Comparison of ENCODE assay signal across 10 cellular contexts in genomic region chr5:170268884-170269283, GRCh38. TPM values are rescaled to one million over a fixed set of nuclear protein-coding genes. Genes with fewer than 3 reads are reported as not detected.
A peak's percentile ranks its signal among the peaks of the same experiment; 100 is the strongest.
DNase-seq lines count a peak whose midpoint lies in the region; ATAC-seq, FAIRE-seq and TF ChIP-seq lines count a peak whose summit lies in the region.
"Had no signal": no experiment of that assay in that cellular context is flagged by ENCODE, and none has a peak within 500 bp of the region (broad histone marks: within the 10 kb centered on the region; RNA-seq: fewer than 3 reads in every experiment).

No MANE protein-coding gene starts in this region.

- H3K23ac ChIP-seq in H9 (ENCODE audit: insufficient read length, low read depth, low read length), result no peak overlapping the region

- H3K14ac ChIP-seq in H9 (ENCODE audit: insufficient read depth, low read length), result no peak overlapping the region

- H2AK5ac ChIP-seq in H9 (ENCODE audit: insufficient read length, low read length), result no peak overlapping the region

- no peak overlapping the region for H4K8ac ChIP-seq in H9 (replicated peaks; ENCODE audit: insufficient read length, low read depth, low read length)

- H2BK5ac ChIP-seq in H9 (ENCODE audit: insufficient read length, low read length), result no peak overlapping the region

- no CpG with 5 or more reads among the region's 3 CpGs for WGBS in H9 (ENCODE audit: extremely low coverage, insufficient read length, low lambda C conversion rate)
- WGBS in gastroesophageal sphincter (ENCODE audit: low coverage in 1 of 2), 2 donors, result 0 to 31% methylated on average over 1 to 2 of the region's 3 CpGs

- H3K18ac ChIP-seq in H9 (ENCODE audit: insufficient read length, low read depth, low read length), result no peak overlapping the region

- H3K79me2 ChIP-seq in H9 (ENCODE audit: insufficient read depth, low read length), result no peaks in the 10 kb centered on the region

- H2BK120ac ChIP-seq in H9 (ENCODE audit: low read depth, low read length, poor library complexity, severe bottlenecking), result no peak overlapping the region

- ATAC-seq in gastroesophageal sphincter, result no peak
- no peak for ATAC-seq in HG02870 (IDR thresholded peaks at IDR 0.05; ENCODE audit: unreplicated experiment)
- ATAC-seq: HCT116 had no signal

- no peak overlapping the region for H3K56ac ChIP-seq in H9 (ENCODE audit: insufficient read length, low read depth, low read length)

- no peak overlapping the region for H3T11ph ChIP-seq in H9 (ENCODE audit: low read length)

- H3K4me3 Mint-ChIP-seq in H9, result no peak overlapping the region

- H3K4me3 ChIP-seq in Peyer's patch (no peak overlapping the region), gastroesophageal sphincter (no peak overlapping the region), skeletal muscle tissue (ENCODE audit: low read length in 3 of 3) (no peak overlapping the region)
- H3K4me3 ChIP-seq: smooth muscle cell had no signal

- H3K36me3 ChIP-seq in Peyer's patch, result peaks cover 0 to 9% (median 0%) of the 10 kb centered on the region in 3 donors
- H3K36me3 ChIP-seq in gastroesophageal sphincter, result no peaks in the 10 kb centered on the region
- no peaks in the 10 kb centered on the region for H3K36me3 ChIP-seq in skeletal muscle tissue (ENCODE audit: control insufficient read depth in 3 of 3, insufficient read depth in 3 of 3, low read length in 3 of 3)

- no peaks in the 10 kb centered on the region for H4K20me1 ChIP-seq in H9 (ENCODE audit: control insufficient read depth, insufficient read depth, insufficient read length)

- H2BK20ac ChIP-seq in H9 (ENCODE audit: low read depth, low read length, poor library complexity, severe bottlenecking), result no peak overlapping the region

- no peak overlapping the region for H4K91ac ChIP-seq in H9 (ENCODE audit: insufficient read length, low read depth, low read length)

- no peak for TF ChIP-seq POLR2A in Peyer's patch (IDR thresholded peaks at IDR 0.05)
- no peak for TF ChIP-seq POLR2A in gastroesophageal sphincter (IDR thresholded peaks at IDR 0.05)

- H3K27ac ChIP-seq in H9 (ENCODE audit: insufficient read length, low read depth, low read length) (no peak overlapping the region), Peyer's patch (peak overlapping the region in 3 of 4 donors; percentile 63 to 72 (median 66)), gastroesophageal sphincter (peak overlapping the region in 3 of 4 donors; percentile 35 to 72 (median 44)), skeletal muscle tissue (ENCODE audit: low read depth, low read length) (peak overlapping the region; percentile 3)

- no peak overlapping the region for H3K9ac ChIP-seq in H9 (ENCODE audit: extremely low read depth, insufficient read length, low read length)
- peak overlapping the region in 1 of 3 donors; percentile 11 for H3K9ac ChIP-seq in skeletal muscle tissue (ENCODE audit: low read depth in 1 of 3, low read length in 3 of 3)

- DNase-seq in H9, result no peak
- no peak for DNase-seq in Peyer's patch
- DNase-seq in cerebellar cortex (ENCODE audit: low spot score), result no peak
- DNase-seq in RCC 7860 (ENCODE audit: low spot score), result no peak
- DNase-seq in iPS-NIHi7 (ENCODE audit: extremely low spot score), result no peak

- no peak for TF ChIP-seq EP300 in gastroesophageal sphincter (IDR thresholded peaks at IDR 0.05)

- H2AFZ ChIP-seq in H9 (ENCODE audit: low read length), result no peak overlapping the region

- peaks cover 10% of the 10 kb centered on the region for H3K27me3 Mint-ChIP-seq in H9 (ENCODE audit: low read depth)

- no peak for FAIRE-seq in RCC 7860 (lab: Jason Lieb, UNC)

- no peak overlapping the region for H2BK15ac ChIP-seq in H9 (ENCODE audit: low read depth, low read length)

- H3K27me3 ChIP-seq in H9 (ENCODE audit: insufficient read depth, low read length), result no peaks in the 10 kb centered on the region
- no peaks in the 10 kb centered on the region for H3K27me3 ChIP-seq in Peyer's patch
- H3K27me3 ChIP-seq in gastroesophageal sphincter, result no peaks in the 10 kb centered on the region
- H3K27me3 ChIP-seq in skeletal muscle tissue (ENCODE audit: control insufficient read depth in 3 of 3, insufficient read depth in 3 of 3, low read length in 3 of 3), result peaks cover 0 to 4% (median 4%) of the 10 kb centered on the region in 3 donors

- no peak for TF ChIP-seq CTCF in H9 (conservative IDR thresholded peaks at IDR 0.05)
- TF ChIP-seq CTCF in Peyer's patch (IDR thresholded peaks at IDR 0.05), result no peak
- no peak for TF ChIP-seq CTCF in gastroesophageal sphincter (IDR thresholded peaks at IDR 0.05)

- no peaks in the 10 kb centered on the region for H3K9me3 Mint-ChIP-seq in H9

- no peak overlapping the region for H3K4ac ChIP-seq in H9 (ENCODE audit: low read depth, low read length)

- H3K9me3 ChIP-seq in H9 (ENCODE audit: control insufficient read depth, low read depth, low read length) (no peaks in the 10 kb centered on the region), Peyer's patch (no peaks in the 10 kb centered on the region), gastroesophageal sphincter (no peaks in the 10 kb centered on the region), skeletal muscle tissue (ENCODE audit: control insufficient read depth in 3 of 3, low read length in 3 of 3) (no peaks in the 10 kb centered on the region)

- H3K4me1 Mint-ChIP-seq in H9, result peaks cover 38 to 53% of the 10 kb centered on the region in 2 experiments

- no peaks in the 10 kb centered on the region for H3K36me3 Mint-ChIP-seq in H9 (ENCODE audit: insufficient read depth in 1 of 3, low read depth in 3 of 3)

- no peak overlapping the region for H3K4me2 ChIP-seq in H9 (ENCODE audit: insufficient read depth, insufficient read length, low read length)

- peaks cover 8% of the 10 kb centered on the region; the same call in 1 of the 2 replicates for H3K4me1 ChIP-seq in H9 (ENCODE audit: insufficient read depth, low read length)
- H3K4me1 ChIP-seq in Peyer's patch, result peaks cover 0 to 34% (median 10%) of the 10 kb centered on the region in 4 donors
- peaks cover 4 to 44% (median 14%) of the 10 kb centered on the region in 3 donors for H3K4me1 ChIP-seq in gastroesophageal sphincter
- peaks cover 6 to 14% (median 8%) of the 10 kb centered on the region in 3 donors for H3K4me1 ChIP-seq in skeletal muscle tissue (ENCODE audit: control insufficient read depth in 3 of 3, insufficient read depth in 3 of 3, low read length in 3 of 3)

- no peak overlapping the region for H4K5ac ChIP-seq in H9 (ENCODE audit: insufficient read length, low read depth, low read length)

- peak overlapping the region in 2 of 3 experiments; percentile 61 to 67; a peak in 2 of 7 replicates for H3K27ac Mint-ChIP-seq in H9

- no peaks in the 10 kb centered on the region for H3K79me1 ChIP-seq in H9 (ENCODE audit: insufficient read depth, low read depth, low read length, poor library complexity, severe bottlenecking)

- H3K23me2 ChIP-seq in H9 (ENCODE audit: insufficient read length, low read depth, low read length, poor library complexity, severe bottlenecking), result no peaks in the 10 kb centered on the region

- no peak overlapping the region for H2BK12ac ChIP-seq in H9 (ENCODE audit: insufficient read length, low read depth, low read length)

RNA-seq across cellular contexts. Expression of gene LCP2, which starts 28.7 kb away (rescaled TPM):
- 0.09 TPM in 1 of 2 replicates, not detected in the other for total RNA-seq in H9 (2021)
- total RNA-seq in Peyer's patch, result 100 to 1,000 TPM in 1 of 4 donors, 10 to 100 TPM in 3; 27.1 to 139 (median 33.9) TPM
- total RNA-seq in gastroesophageal sphincter, result 10 to 100 TPM in 1 of 4 donors, 1 to 10 TPM in 3; 5.5 to 17.0 (median 8.3) TPM
- total RNA-seq in skeletal muscle tissue, result 6.8 TPM

RNA-seq across cellular contexts. Expression of gene C5orf58, which starts 36.1 kb away (rescaled TPM):
- 0.90 and 1.4 TPM in 2 replicates for total RNA-seq in H9 (2021)
- total RNA-seq in Peyer's patch, result not detected
- not detected for total RNA-seq in gastroesophageal sphincter
- total RNA-seq in skeletal muscle tissue, result not detected
- total RNA-seq: smooth muscle cell had no signal
